8 cellular contexts compared by ENCODE assay signal in genomic region chr11:62591448-62592215, GRCh38. TPM values are rescaled to one million over a fixed set of nuclear protein-coding genes. Genes with fewer than 3 reads are reported as not detected.
DNase-seq lines count a peak whose midpoint lies in the region; ATAC-seq and TF ChIP-seq lines count a peak whose summit lies in the region.

TUT1 (minus strand) TSS chr11:62591523; CDS start chr11:62591485, 38 bp downstream.

- peaks cover 29 to 31% of the 10 kb centered on the region in 2 donors for H3K36me3 Mint-ChIP-seq in activated naive CD4-positive, alpha-beta T cell treated with anti-CD3 and anti-CD28 coated beads, Interleukin-2, amount 50 U/mL, for 72 hours

- peaks cover 12 to 27% of the 10 kb centered on the region in 2 donors for H3K4me1 ChIP-seq in thoracic aorta (ENCODE audit: control insufficient read depth in 1 of 2, low read depth in 2 of 2)

- peaks cover 43% of the 10 kb centered on the region for H3K36me3 ChIP-seq in thoracic aorta

- H3K9me3 ChIP-seq in thoracic aorta, result no peaks in the 10 kb centered on the region

- peak within 1 kb of the TSS; percentile 99 for H3K27ac Mint-ChIP-seq in activated naive CD4-positive, alpha-beta T cell treated with anti-CD3 and anti-CD28 coated beads, Interleukin-2, amount 50 U/mL, for 72 hours

- H3K27me3 ChIP-seq in thoracic aorta (replicated peaks; ENCODE audit: insufficient read depth), result no peaks in the 10 kb centered on the region

- peak; percentile 100 for DNase-seq in NCI-H1092 treated with DMSO at 0.1 percent for 48 hours (lab: John Stamatoyannopoulos, UW)
- peak; percentile 99 for DNase-seq in SKM-1 (lab: John Stamatoyannopoulos, UW; ENCODE audit: unreplicated experiment)
- DNase-seq in activated naive CD4-positive, alpha-beta T cell treated with anti-CD3 and anti-CD28 coated beads, Interleukin-2, amount 50 U/mL, for 72 hours (ENCODE audit: low spot score in 2 of 2), result peak; percentile 93 to 98
- peak; percentile 98 for DNase-seq in glomerular visceral epithelial cell (ENCODE audit: extremely low spot score)
- DNase-seq in omental fat pad (ENCODE audit: low spot score), result peak; percentile 91
- DNase-seq in thoracic aorta (ENCODE audit: low spot score), result peak; percentile 91

- ATAC-seq in HG02610 (IDR thresholded peaks at IDR 0.05; ENCODE audit: unreplicated experiment) (peak; percentile 86), omental fat pad (ENCODE audit: low FRiP score) (peak; percentile 97), thoracic aorta (ENCODE audit: insufficient number of reproducible peaks, low FRiP score, low read depth) (peak; percentile 98)
- peak; percentile 87 to 90 for ATAC-seq in activated naive CD4-positive, alpha-beta T cell treated with anti-CD3 and anti-CD28 coated beads, Interleukin-2, amount 50 U/mL, for 72 hours

- H3K4me3 ChIP-seq in GM08714 (ENCODE audit: low read length) (peak within 1 kb of the TSS; percentile 88), thoracic aorta (peak within 1 kb of the TSS; percentile 80)

- H3K27ac ChIP-seq in thoracic aorta, result peak within 1 kb of the TSS; percentile 89 to 96

- H3K9me3 Mint-ChIP-seq in activated naive CD4-positive, alpha-beta T cell treated with anti-CD3 and anti-CD28 coated beads, Interleukin-2, amount 50 U/mL, for 72 hours, result no peaks in the 10 kb centered on the region

- TF ChIP-seq CTCF in omental fat pad (IDR thresholded peaks at IDR 0.05) (no peak), thoracic aorta (IDR thresholded peaks at IDR 0.05) (no peak)

RNA-seq across cellular contexts. Expression of gene TUT1, which starts in this region (rescaled TPM):
- 10 to 100 TPM; 31.8 to 34.9 TPM for total RNA-seq in activated naive CD4-positive, alpha-beta T cell treated with anti-CD3 and anti-CD28 coated beads, Interleukin-2, amount 50 U/mL, for 72 hours
- total RNA-seq in omental fat pad (10 to 100 TPM in 3 of 4 donors, 1 to 10 TPM in 1; 7.9 to 11.0 (median 10.5) TPM), thoracic aorta (10 to 100 TPM in 1 of 2 donors, 1 to 10 TPM in 1; 9.5 to 12.5 TPM)

Comparison
In these comparisons a context has a peak if more than half of its experiments do, and no peak if none do; other contexts are left out.
1. Peak in every context shown above with its lines: DNase-seq, ATAC-seq, H3K4me3 ChIP-seq and H3K27ac ChIP-seq.